Comparison of ENCODE assay signal across 16 cellular contexts in the genomic region with DNA sequence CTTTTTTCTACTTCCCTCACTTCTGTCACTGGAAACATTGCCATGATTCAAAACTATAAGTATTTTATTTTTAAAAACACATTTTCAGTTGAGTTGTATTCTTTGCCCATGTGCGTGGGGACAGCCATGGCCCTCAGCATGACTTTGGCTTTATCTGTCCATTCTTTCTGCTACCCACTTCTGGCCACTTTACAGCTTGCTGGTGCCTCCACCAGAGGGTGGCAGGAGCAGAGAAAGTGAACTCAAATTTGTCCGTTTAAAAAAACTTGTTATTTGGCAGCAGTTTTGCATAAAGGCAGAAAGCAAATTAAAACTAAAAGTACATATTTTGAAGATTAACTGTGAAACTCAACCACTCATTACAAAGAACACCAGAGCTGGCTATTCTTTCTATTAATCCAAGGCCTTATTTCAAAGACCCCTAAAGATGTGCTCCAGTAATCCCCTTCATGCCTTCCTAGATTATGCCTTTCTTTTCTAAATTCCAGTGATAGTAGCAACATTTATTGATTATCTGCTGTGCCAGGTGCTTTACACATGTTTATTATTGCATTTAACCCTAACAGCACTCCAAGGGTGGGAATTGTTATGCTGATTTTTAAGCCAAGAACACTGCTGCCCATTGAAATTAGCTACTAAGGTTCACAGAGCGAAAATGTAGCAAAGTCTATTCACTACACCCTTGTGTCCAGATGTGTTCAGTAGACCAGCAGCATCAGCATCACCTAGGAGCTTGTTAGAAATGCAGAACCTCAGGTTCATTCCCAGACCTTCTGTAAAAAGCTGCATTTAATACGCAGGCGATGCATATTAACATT.
DNase-seq lines count a peak whose midpoint lies in the region; ATAC-seq and TF ChIP-seq lines count a peak whose summit lies in the region.
"Had no signal": no experiment of that assay in that cellular context is flagged by ENCODE, and none has a peak within 500 bp of the region (broad histone marks: within the 10 kb centered on the region; RNA-seq: fewer than 3 reads in every experiment).

No MANE protein-coding gene starts in this region.

- no peaks in the 10 kb centered on the region for H3K36me3 Mint-ChIP-seq in Calu3 (ENCODE audit: insufficient read depth, unreplicated experiment)
- H3K36me3 Mint-ChIP-seq in neural progenitor cell, result no peaks in the 10 kb centered on the region
- no peaks in the 10 kb centered on the region for H3K36me3 Mint-ChIP-seq in activated naive CD8-positive, alpha-beta T cell treated with anti-CD3 and anti-CD28 coated beads for 36 hours
- H3K36me3 Mint-ChIP-seq: activated naive CD8-positive, alpha-beta T cell treated with anti-CD3 and anti-CD28 coated beads, Interleukin-2, amount 10 ng/mL, durations not matched to agents 7 days and 5 days had no signal

- no peak overlapping the region for H3K27ac ChIP-seq in Panc1 (ENCODE audit: low read length)
- H3K27ac ChIP-seq in neural progenitor cell, result no peak overlapping the region
- H3K27ac ChIP-seq in vagina, result no peak overlapping the region

- H3K4me3 Mint-ChIP-seq in Calu3 (ENCODE audit: low read depth, unreplicated experiment), result no peak overlapping the region
- H3K4me3 Mint-ChIP-seq in neural progenitor cell, result no peak overlapping the region
- no peak overlapping the region for H3K4me3 Mint-ChIP-seq in activated naive CD8-positive, alpha-beta T cell treated with anti-CD3 and anti-CD28 coated beads for 36 hours
- H3K4me3 Mint-ChIP-seq: activated CD4-positive, alpha-beta T cell treated with anti-CD3 and anti-CD28 coated beads for 36 hours; activated naive CD8-positive, alpha-beta T cell treated with anti-CD3 and anti-CD28 coated beads, Interleukin-2, amount 10 ng/mL, durations not matched to agents 7 days and 5 days had no signal

- H3K27me3 ChIP-seq in Panc1 (ENCODE audit: control insufficient read depth, insufficient read depth, low read length), result no peaks in the 10 kb centered on the region
- no peaks in the 10 kb centered on the region for H3K27me3 ChIP-seq in neural progenitor cell
- no peaks in the 10 kb centered on the region for H3K27me3 ChIP-seq in vagina

- H3K9me3 ChIP-seq in Panc1 (ENCODE audit: control insufficient read depth, insufficient read depth, low read depth, low read length), result no peaks in the 10 kb centered on the region
- no peaks in the 10 kb centered on the region for H3K9me3 ChIP-seq in neural progenitor cell (ENCODE audit: low read depth)
- no peaks in the 10 kb centered on the region for H3K9me3 ChIP-seq in vagina

- H3K27me3 Mint-ChIP-seq in Calu3 (ENCODE audit: unreplicated experiment) (no peaks in the 10 kb centered on the region), neural progenitor cell (ENCODE audit: insufficient read depth, low read depth) (peaks cover 2% of the 10 kb centered on the region)
- H3K27me3 Mint-ChIP-seq in activated naive CD8-positive, alpha-beta T cell treated with anti-CD3 and anti-CD28 coated beads for 36 hours, result no peaks in the 10 kb centered on the region
- H3K27me3 Mint-ChIP-seq: activated naive CD8-positive, alpha-beta T cell treated with anti-CD3 and anti-CD28 coated beads, Interleukin-2, amount 10 ng/mL, durations not matched to agents 7 days and 5 days had no signal

- CTCF ChIA-PET in Calu3 (lab: Charles Lee), result no interaction called here
- CTCF ChIA-PET in Panc1 (lab: Charles Lee), result interaction anchor here (0.5 to 0.6 kb wide), 3 partner anchors 55 to 340 kb away, joined by 3 to 4 read pairs (median 4); no protein-coding TSS in a partner anchor

- intact Hi-C loops in Calu3 (cut with micrococcal nuclease; ENCODE audit: unreplicated experiment) (loop anchor here (10.0 kb wide), 1 partner anchor 285 kb away; no protein-coding TSS in a partner anchor), Panc1 (cut with micrococcal nuclease; ENCODE audit: unreplicated experiment) (no loop called here), vagina (cut with DNase I) (no loop called here)

- peak; percentile 4 for DNase-seq in Calu3
- no peak for DNase-seq in Panc1 (ENCODE audit: low read depth, low spot score)
- DNase-seq in epithelial cell of proximal tubule (ENCODE audit: low read depth), result no peak
- DNase-seq in neural progenitor cell (ENCODE audit: low spot score), result peak; percentile 41
- DNase-seq in activated naive CD8-positive, alpha-beta T cell treated with anti-CD3 and anti-CD28 coated beads for 36 hours, result no peak
- DNase-seq in vagina (ENCODE audit: extremely low spot score in 2 of 2), result no peak
- DNase-seq: activated CD4-positive, alpha-beta T cell treated with anti-CD3 and anti-CD28 coated beads for 36 hours; activated naive CD8-positive, alpha-beta T cell treated with anti-CD3 and anti-CD28 coated beads, Interleukin-2, amount 10 ng/mL, durations not matched to agents 7 days and 5 days; DMS153; mesendoderm; NCI-H1417 treated with DMSO at 0.1 percent for 48 hours; NCI-H446; occipital lobe had no signal

- ATAC-seq in Panc1 (no peak), HG03139 (IDR thresholded peaks at IDR 0.05; ENCODE audit: unreplicated experiment) (no peak), HG03196 (IDR thresholded peaks at IDR 0.05; ENCODE audit: unreplicated experiment) (no peak)
- ATAC-seq: activated CD4-positive, alpha-beta T cell treated with anti-CD3 and anti-CD28 coated beads for 36 hours had no signal

- no peak overlapping the region for H3K27ac Mint-ChIP-seq in Calu3 (ENCODE audit: unreplicated experiment)
- no peak overlapping the region for H3K27ac Mint-ChIP-seq in neural progenitor cell
- H3K27ac Mint-ChIP-seq in activated naive CD8-positive, alpha-beta T cell treated with anti-CD3 and anti-CD28 coated beads for 36 hours, result no peak overlapping the region
- H3K27ac Mint-ChIP-seq: activated CD4-positive, alpha-beta T cell treated with anti-CD3 and anti-CD28 coated beads for 36 hours; activated naive CD8-positive, alpha-beta T cell treated with anti-CD3 and anti-CD28 coated beads, Interleukin-2, amount 10 ng/mL, durations not matched to agents 7 days and 5 days had no signal

- BruUV-seq in Calu3 (replicated peaks; lab: Mats Ljungman, UMichigan) (no TSS peak), Panc1 (replicated peaks; lab: Mats Ljungman, UMichigan) (no TSS peak)

- H3K4me1 ChIP-seq in Panc1 (ENCODE audit: control insufficient read depth, insufficient read depth, low read length) (peaks cover 11% of the 10 kb centered on the region), neural progenitor cell (peaks cover 14% of the 10 kb centered on the region), vagina (peaks cover 21% of the 10 kb centered on the region)

- TF ChIP-seq POLR2A in vagina (IDR thresholded peaks at IDR 0.05), result no peak

- H3K9ac ChIP-seq in neural progenitor cell, result no peak overlapping the region

- H4K20me1 ChIP-seq in neural progenitor cell (ENCODE audit: low read depth), result no peaks in the 10 kb centered on the region

- H3K79me2 ChIP-seq in neural progenitor cell (ENCODE audit: low read depth), result no peaks in the 10 kb centered on the region

- H3F3A ChIP-seq in neural progenitor cell (ENCODE audit: low read depth), result no peaks in the 10 kb centered on the region

- no peak overlapping the region for H3K4me3 ChIP-seq in Panc1 (ENCODE audit: low read depth in 2 of 2, low read length in 2 of 2)
- H3K4me3 ChIP-seq in epithelial cell of proximal tubule (ENCODE audit: low read depth, low read length), result no peak overlapping the region
- no peak overlapping the region for H3K4me3 ChIP-seq in neural progenitor cell
- no peak overlapping the region for H3K4me3 ChIP-seq in vagina
- H3K4me3 ChIP-seq: coronary artery had no signal

- in situ Hi-C loops in Panc1 (cut with HindIII; ENCODE audit: low pct_unique_long_range_greater_than_20kb, low sequenced_read_pairs), result no loop called here

- H2AFZ ChIP-seq in neural progenitor cell (replicated peaks), result no peak overlapping the region

- H3K9me3 Mint-ChIP-seq in Calu3 (ENCODE audit: low read depth, unreplicated experiment) (peaks cover 4% of the 10 kb centered on the region), neural progenitor cell (no peaks in the 10 kb centered on the region)
- no peaks in the 10 kb centered on the region for H3K9me3 Mint-ChIP-seq in activated naive CD8-positive, alpha-beta T cell treated with anti-CD3 and anti-CD28 coated beads for 36 hours
- H3K9me3 Mint-ChIP-seq: activated naive CD8-positive, alpha-beta T cell treated with anti-CD3 and anti-CD28 coated beads, Interleukin-2, amount 10 ng/mL, durations not matched to agents 7 days and 5 days had no signal

- H3K4me2 ChIP-seq in neural progenitor cell, result no peak overlapping the region

- TF ChIP-seq CTCF in Calu3 (IDR thresholded peaks at IDR 0.05; ENCODE audit: unreplicated experiment), result no peak
- peak; percentile 31; the same call in 1 of the 2 replicates for TF ChIP-seq CTCF in Panc1 (IDR thresholded peaks at IDR 0.05)
- peak; percentile 66 for TF ChIP-seq CTCF in epithelial cell of proximal tubule (conservative IDR thresholded peaks at IDR 0.05; ENCODE audit: low read depth, low read length)
- peak; percentile 23 for TF ChIP-seq CTCF in neural progenitor cell (IDR thresholded peaks at IDR 0.05)
- TF ChIP-seq CTCF in vagina (IDR thresholded peaks at IDR 0.05), result no peak

- peaks cover 27% of the 10 kb centered on the region for H3K4me1 Mint-ChIP-seq in Calu3 (ENCODE audit: low read depth, unreplicated experiment)
- H3K4me1 Mint-ChIP-seq in neural progenitor cell, result peaks cover 17% of the 10 kb centered on the region
- H3K4me1 Mint-ChIP-seq in activated naive CD8-positive, alpha-beta T cell treated with anti-CD3 and anti-CD28 coated beads for 36 hours, result no peaks in the 10 kb centered on the region
- H3K4me1 Mint-ChIP-seq: activated CD4-positive, alpha-beta T cell treated with anti-CD3 and anti-CD28 coated beads for 36 hours; activated naive CD8-positive, alpha-beta T cell treated with anti-CD3 and anti-CD28 coated beads, Interleukin-2, amount 10 ng/mL, durations not matched to agents 7 days and 5 days had no signal

- H3K36me3 ChIP-seq in Panc1 (ENCODE audit: control insufficient read depth, insufficient read depth, low read length) (no peaks in the 10 kb centered on the region), neural progenitor cell (no peaks in the 10 kb centered on the region), vagina (no peaks in the 10 kb centered on the region)

- POLR2A ChIA-PET in Panc1 (lab: Charles Lee), result no interaction called here

Comparison
In these comparisons a context has a peak if more than half of its experiments do, and no peak if none do; other contexts are left out.
1. DNase-seq: peak in Calu3 (single experiment) and neural progenitor cell (single experiment); none in Panc1 (single experiment), epithelial cell of proximal tubule (single experiment), activated naive CD8-positive, alpha-beta T cell treated with anti-CD3 and anti-CD28 coated beads for 36 hours (single experiment) and vagina (0 of 2).
2. CTCF ChIP-seq: peak in Panc1 (single experiment), epithelial cell of proximal tubule (single experiment) and neural progenitor cell (single experiment); none in Calu3 (single experiment) and vagina (0 of 3).